11 cellular contexts compared by ENCODE assay signal in genomic region chr11:7666292-7666866, GRCh38. TPM values are rescaled to one million over a fixed set of nuclear protein-coding genes. Genes with fewer than 3 reads are reported as not detected.
DNase-seq lines count a peak whose midpoint lies in the region; ATAC-seq and TF ChIP-seq lines count a peak whose summit lies in the region.
"Had no signal": no experiment of that assay in that cellular context is flagged by ENCODE, and none has a peak within 500 bp of the region (broad histone marks: within the 10 kb centered on the region; RNA-seq: fewer than 3 reads in every experiment).

No MANE protein-coding gene starts in this region.

- H3K27ac Mint-ChIP-seq in mesothelial cell of epicardium (peak overlapping the region; percentile 73), progenitor cell of endocrine pancreas (peak overlapping the region; percentile 90)
- H3K27ac Mint-ChIP-seq in activated naive CD4-positive, alpha-beta T cell treated with anti-CD3 and anti-CD28 coated beads, Interleukin-2, amount 50 U/mL, for 72 hours: no peak overlapping the region
- H3K27ac Mint-ChIP-seq: CD4-positive, CD25-positive, alpha-beta regulatory T cell had no signal

- TF ChIP-seq POLR2A in heart left ventricle (IDR thresholded peaks at IDR 0.05): no peak

- peak overlapping the region; percentile 72 for H3K27ac ChIP-seq in caudate nucleus (ENCODE audit: low read depth, low read length)
- H3K27ac ChIP-seq in heart left ventricle: no peak overlapping the region
- H3K27ac ChIP-seq: GM23248, SJCRH30 had no signal

- intact Hi-C loops in heart left ventricle (cut with DNase I): loop anchor here in 6 of 10 donors (2.0 to 5.0 kb wide), 3 partner anchors 94 to 154 kb away; partner anchors contain the start of gene PPFIBP2 (in 2 of the 6)

- TF ChIP-seq CTCF in mesothelial cell of epicardium (IDR thresholded peaks at IDR 0.05; ENCODE audit: unreplicated experiment) (no peak), progenitor cell of endocrine pancreas (IDR thresholded peaks at IDR 0.05; ENCODE audit: unreplicated experiment) (no peak), heart left ventricle (IDR thresholded peaks at IDR 0.05) (no peak)

- peaks cover 15% of the 10 kb centered on the region for H3K4me1 Mint-ChIP-seq in mesothelial cell of epicardium
- H3K4me1 Mint-ChIP-seq in progenitor cell of endocrine pancreas (ENCODE audit: low read depth): peaks cover 9% of the 10 kb centered on the region
- H3K4me1 Mint-ChIP-seq: CD4-positive, CD25-positive, alpha-beta regulatory T cell had no signal

- DNase-seq in caudate nucleus (lab: John Stamatoyannopoulos, UW): peak in 1 of 61 donors; percentile 33
- DNase-seq in mesothelial cell of epicardium (ENCODE audit: low spot score in 2 of 2, unreplicated experiment in 2 of 2): no peak
- DNase-seq in progenitor cell of endocrine pancreas (ENCODE audit: low spot score, unreplicated experiment): no peak
- DNase-seq in activated naive CD4-positive, alpha-beta T cell treated with anti-CD3 and anti-CD28 coated beads, Interleukin-2, amount 50 U/mL, for 72 hours (ENCODE audit: low spot score in 2 of 2): no peak
- no peak for DNase-seq in heart left ventricle
- DNase-seq in activated CD4-positive, alpha-beta T cell treated with anti-CD3 and anti-CD28 coated beads, Interleukin-2, amount 50 U/mL, for 48 hours: no peak

- H3K36me3 Mint-ChIP-seq in mesothelial cell of epicardium: peaks cover 45% of the 10 kb centered on the region
- peaks cover 29% of the 10 kb centered on the region for H3K36me3 Mint-ChIP-seq in progenitor cell of endocrine pancreas (ENCODE audit: insufficient read depth)
- H3K36me3 Mint-ChIP-seq in activated naive CD4-positive, alpha-beta T cell treated with anti-CD3 and anti-CD28 coated beads, Interleukin-2, amount 50 U/mL, for 72 hours: peaks cover 0 to 5% of the 10 kb centered on the region in 2 donors
- H3K36me3 Mint-ChIP-seq: CD4-positive, CD25-positive, alpha-beta regulatory T cell had no signal

- H3K4me3 Mint-ChIP-seq in mesothelial cell of epicardium (no peak overlapping the region), progenitor cell of endocrine pancreas (ENCODE audit: low read depth) (no peak overlapping the region)
- H3K4me3 Mint-ChIP-seq: CD4-positive, CD25-positive, alpha-beta regulatory T cell had no signal

- peaks cover 0 to 27% (median 7%) of the 10 kb centered on the region in 9 donors for H3K36me3 ChIP-seq in heart left ventricle
- H3K36me3 ChIP-seq: SJCRH30 had no signal

- WGBS in heart left ventricle, 4 donors: 85 to 93% (median 88%) methylated on average over 4 to 7 of the region's 7 CpGs

- H3K4me1 ChIP-seq in heart left ventricle: peaks cover 0 to 6% (median 0%) of the 10 kb centered on the region in 12 donors
- H3K4me1 ChIP-seq: SJCRH30 had no signal

- no peaks in the 10 kb centered on the region for H3K9me3 ChIP-seq in heart left ventricle
- H3K9me3 ChIP-seq: SJCRH30 had no signal

- H3K4me3 ChIP-seq in heart left ventricle: no peak overlapping the region
- H3K4me3 ChIP-seq: GM23248, K562, SJCRH30 had no signal

- ATAC-seq in GM21737 (IDR thresholded peaks at IDR 0.05; ENCODE audit: unreplicated experiment) (no peak), heart left ventricle (no peak)
- ATAC-seq in activated naive CD4-positive, alpha-beta T cell treated with anti-CD3 and anti-CD28 coated beads, Interleukin-2, amount 50 U/mL, for 72 hours: no peak

- H3K27me3 Mint-ChIP-seq in mesothelial cell of epicardium (ENCODE audit: low read depth): no peaks in the 10 kb centered on the region
- H3K27me3 Mint-ChIP-seq in progenitor cell of endocrine pancreas: no peaks in the 10 kb centered on the region

- peaks cover 4% of the 10 kb centered on the region for H3K9me3 Mint-ChIP-seq in mesothelial cell of epicardium
- H3K9me3 Mint-ChIP-seq in progenitor cell of endocrine pancreas (ENCODE audit: low read depth): no peaks in the 10 kb centered on the region
- no peaks in the 10 kb centered on the region for H3K9me3 Mint-ChIP-seq in activated naive CD4-positive, alpha-beta T cell treated with anti-CD3 and anti-CD28 coated beads, Interleukin-2, amount 50 U/mL, for 72 hours

- peaks cover 0 to 3% (median 0%) of the 10 kb centered on the region in 9 donors for H3K27me3 ChIP-seq in heart left ventricle
- H3K27me3 ChIP-seq: SJCRH30 had no signal

RNA-seq across cellular contexts. Expression of gene CYB5R2, which starts 6.9 kb away (rescaled TPM):
- total RNA-seq in mesothelial cell of epicardium (63.6 to 74.4 TPM (median 67.0 TPM) in 3 replicates), progenitor cell of endocrine pancreas (9.1 and 9.7 TPM in 2 replicates), heart left ventricle (1 to 10 TPM in 5 of 9 donors, under 1 TPM in 4; 0.65 to 4.9 (median 1.1) TPM)
- total RNA-seq in activated naive CD4-positive, alpha-beta T cell treated with anti-CD3 and anti-CD28 coated beads, Interleukin-2, amount 50 U/mL, for 72 hours: 10 to 100 TPM in 1 of 2 donors, under 1 TPM in 1; 0.77 to 26.9 TPM
- polyA plus RNA-seq in heart left ventricle: 1 to 10 TPM; 1.3 to 2.8 TPM
- total RNA-seq: CD4-positive, CD25-positive, alpha-beta regulatory T cell; SJCRH30 had no signal

RNA-seq across cellular contexts. Expression of gene OVCH2, which starts 39.9 kb away (rescaled TPM):
- total RNA-seq in mesothelial cell of epicardium (8.5 to 9.7 TPM (median 9.6 TPM) in 3 replicates), progenitor cell of endocrine pancreas (0.33 TPM in 1 of 2 replicates, not detected in the other), heart left ventricle (not detected)
- not detected for total RNA-seq in activated naive CD4-positive, alpha-beta T cell treated with anti-CD3 and anti-CD28 coated beads, Interleukin-2, amount 50 U/mL, for 72 hours
- not detected for polyA plus RNA-seq in heart left ventricle
- total RNA-seq: CD4-positive, CD25-positive, alpha-beta regulatory T cell; GM23248; K562; SJCRH30 had no signal
- polyA plus RNA-seq: CD4-positive, CD25-positive, alpha-beta regulatory T cell; K562 had no signal

Comparison
In these comparisons a context has a peak if more than half of its experiments do, and no peak if none do; other contexts are left out.
1. H3K27ac Mint-ChIP-seq: peak in mesothelial cell of epicardium (single experiment) and progenitor cell of endocrine pancreas (single experiment); none in activated naive CD4-positive, alpha-beta T cell treated with anti-CD3 and anti-CD28 coated beads, Interleukin-2, amount 50 U/mL, for 72 hours (0 of 2).